11 cellular contexts compared by ENCODE assay signal in genomic region chr15:48191574-48192225, GRCh38. TPM values are rescaled to one million over a fixed set of nuclear protein-coding genes. Genes with fewer than 3 reads are reported as not detected.
DNase-seq lines count a peak whose midpoint lies in the region; ATAC-seq and TF ChIP-seq lines count a peak whose summit lies in the region.
"Had no signal": no experiment of that assay in that cellular context is flagged by ENCODE, and none has a peak within 500 bp of the region (broad histone marks: within the 10 kb centered on the region; RNA-seq: fewer than 3 reads in every experiment).

TSS of gene CTXN2 (plus strand) at chr15:48191665. CDS start at chr15:48201301, 9,636 bp downstream.

- peak; percentile 30 for DNase-seq in BE2C
- peak; percentile 42 for DNase-seq in NCI-H2029 (lab: John Stamatoyannopoulos, UW)
- DNase-seq in cerebellum (ENCODE audit: low spot score) = peak; percentile 50
- peak; percentile 27 for DNase-seq in middle frontal gyrus (ENCODE audit: extremely low spot score, low spot score)
- DNase-seq in WERI-Rb-1 = no peak
- DNase-seq in GM19238 (ENCODE audit: insufficient read length, low spot score) = no peak

- no peaks in the 10 kb centered on the region for H3K4me1 ChIP-seq in BE2C
- H3K4me1 ChIP-seq: vagina had no signal

- H3K4me3 ChIP-seq in BE2C (ENCODE audit: low read depth, low read length) (peak within 1 kb of the TSS; percentile 78), WERI-Rb-1 (ENCODE audit: low read depth, low read length) (no peak within 1 kb of the TSS)
- H3K4me3 ChIP-seq: vagina had no signal

- TF ChIP-seq CTCF in BE2C (IDR thresholded peaks at IDR 0.05; ENCODE audit: low read depth, low read length) = no peak
- no peak for TF ChIP-seq CTCF in WERI-Rb-1 (IDR thresholded peaks at IDR 0.05; ENCODE audit: low read depth, low read length)

- H3K9me3 ChIP-seq in BE2C (no peaks in the 10 kb centered on the region), WERI-Rb-1 (ENCODE audit: severe bottlenecking) (no peaks in the 10 kb centered on the region)
- H3K9me3 ChIP-seq: vagina had no signal

- ATAC-seq in GM18498 (IDR thresholded peaks at IDR 0.05; ENCODE audit: unreplicated experiment) (no peak), HG02852 (IDR thresholded peaks at IDR 0.05; ENCODE audit: unreplicated experiment) (no peak)

- H3K27me3 ChIP-seq in BE2C (no peaks in the 10 kb centered on the region), WERI-Rb-1 (ENCODE audit: insufficient read depth, low read depth, severe bottlenecking) (no peaks in the 10 kb centered on the region)
- H3K27me3 ChIP-seq: vagina had no signal

- no peaks in the 10 kb centered on the region for H3K36me3 ChIP-seq in BE2C
- H3K36me3 ChIP-seq in WERI-Rb-1 = no peaks in the 10 kb centered on the region
- H3K36me3 ChIP-seq: vagina had no signal

- no peak within 1 kb of the TSS for H3K27ac ChIP-seq in WERI-Rb-1
- H3K27ac ChIP-seq: vagina had no signal

RNA-seq across cellular contexts. Expression of gene CTXN2, which starts in this region (rescaled TPM):
- not detected for polyA plus RNA-seq in BE2C (2012; ENCODE audit: insufficient read depth, insufficient read length, low read depth)
- 1.00 TPM for total RNA-seq in cerebellum
- total RNA-seq: glomerular endothelial cell; T-helper 1 cell treated with Interleukin-12 subunit alpha and Interleukin-12 subunit beta and Interleukin-4 antibody, amounts not matched to agents 30 ng/mL and 1 ng/mL, for 36 hours; vagina had no signal

Comparison
In these comparisons a context has a peak if more than half of its experiments do, and no peak if none do; other contexts are left out.
1. Peak in DNase-seq in cerebellum; RNA of the gene not detected or under 1 TPM.
2. DNase-seq: peak in BE2C (single experiment), NCI-H2029 (single experiment) and middle frontal gyrus (single experiment); none in WERI-Rb-1 (single experiment) and GM19238 (single experiment).